19 cellular contexts compared by ENCODE assay signal in the genomic region with DNA sequence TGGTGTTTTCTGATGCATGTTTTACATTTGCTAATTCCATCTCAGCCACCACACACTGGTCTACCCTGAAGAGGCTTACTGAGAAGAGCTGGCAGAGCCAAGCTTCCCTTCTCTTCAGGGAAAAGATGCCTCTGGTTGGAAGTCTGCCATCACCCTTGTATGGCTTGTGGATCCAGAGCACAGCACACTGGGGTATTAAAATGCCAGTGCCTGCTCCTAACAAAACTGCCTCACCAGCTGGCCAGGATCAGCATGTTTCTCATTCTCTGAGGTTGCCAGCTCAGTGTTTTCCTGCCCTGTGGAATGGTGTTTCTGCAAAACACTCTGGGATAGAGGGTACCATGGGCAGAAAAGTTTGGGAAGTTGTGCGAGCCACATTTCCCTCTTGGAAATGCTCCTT.
DNase-seq lines count a peak whose midpoint lies in the region; ATAC-seq and TF ChIP-seq lines count a peak whose summit lies in the region.
"Had no signal": no experiment of that assay in that cellular context is flagged by ENCODE, and none has a peak within 500 bp of the region (broad histone marks: within the 10 kb centered on the region; RNA-seq: fewer than 3 reads in every experiment).

No MANE protein-coding gene starts in this region.

- H3K4me3 ChIP-seq in foreskin fibroblast (ENCODE audit: low read depth in 1 of 2, low read length in 2 of 2) = no peak overlapping the region
- H3K4me3 ChIP-seq in retinal pigment epithelial cell (ENCODE audit: low read length) = no peak overlapping the region

- ATAC-seq in HG03280 (IDR thresholded peaks at IDR 0.05; ENCODE audit: unreplicated experiment) (no peak), HG03342 (IDR thresholded peaks at IDR 0.05; ENCODE audit: unreplicated experiment) (no peak)

- TF ChIP-seq CTCF in foreskin fibroblast (IDR thresholded peaks at IDR 0.05; ENCODE audit: low read depth, low read length) (no peak), retinal pigment epithelial cell (conservative IDR thresholded peaks at IDR 0.05; ENCODE audit: low read depth, low read length) (no peak)

- DNase-seq in DMS 273 treated with DMSO at 0.1 percent for 48 hours (lab: John Stamatoyannopoulos, UW) = peak; percentile 38
- DNase-seq in NCI-H2171 (lab: John Stamatoyannopoulos, UW) = peak; percentile 30
- peak; percentile 2 to 33 for DNase-seq in foreskin fibroblast
- peak; percentile 10 for DNase-seq in retinal pigment epithelial cell (ENCODE audit: low read depth)
- DNase-seq in epidermal melanocyte (ENCODE audit: insufficient read length, low spot score) = no peak
- DNase-seq: ACHN, AML-193, Caco-2, DMS53, NCI-H1092, NCI-H1436 treated with DMSO at 0.1 percent for 48 hours, NCI-H2081, NCI-H510A, NCI-H748 treated with DMSO at 0.1 percent for 48 hours, OCI-M1, Right ventricle myocardium superior, SW 1271 had no signal
